Comparison of ENCODE assay signal across 12 cellular contexts in genomic region chr17:83073389-83074063, GRCh38. TPM values are rescaled to one million over a fixed set of nuclear protein-coding genes. Genes with fewer than 3 reads are reported as not detected.
A peak's percentile ranks its signal among the peaks of the same experiment; 100 is the strongest.
DNase-seq lines count a peak whose midpoint lies in the region; ATAC-seq, FAIRE-seq and TF ChIP-seq lines count a peak whose summit lies in the region.
"Had no signal": no experiment of that assay in that cellular context is flagged by ENCODE, and none has a peak within 500 bp of the region (broad histone marks: within the 10 kb centered on the region; RNA-seq: fewer than 3 reads in every experiment).

No MANE protein-coding gene starts in this region.

- H3K27me3 ChIP-seq in Peyer's patch: no peaks in the 10 kb centered on the region
- H3K27me3 ChIP-seq in pancreas: no peaks in the 10 kb centered on the region
- no peaks in the 10 kb centered on the region for H3K27me3 ChIP-seq in thyroid gland

- TF ChIP-seq CTCF in Peyer's patch (IDR thresholded peaks at IDR 0.05): peak in 2 of 6 experiments; percentile 33 to 55
- peak; percentile 11 for TF ChIP-seq CTCF in fibroblast of villous mesenchyme (IDR thresholded peaks at IDR 0.05; ENCODE audit: insufficient read depth, low read depth, low read length)
- no peak for TF ChIP-seq CTCF in pancreas (IDR thresholded peaks at IDR 0.05)
- TF ChIP-seq CTCF in thyroid gland (IDR thresholded peaks at IDR 0.05): no peak

- peak overlapping the region in 2 of 4 donors; percentile 17 to 23 for H3K4me3 ChIP-seq in Peyer's patch
- H3K4me3 ChIP-seq in fibroblast of villous mesenchyme (ENCODE audit: low read depth, low read length): no peak overlapping the region
- H3K4me3 ChIP-seq in pancreas: no peak overlapping the region
- H3K4me3 ChIP-seq in thyroid gland (replicated peaks in 1 of 3): no peak overlapping the region
- H3K4me3 ChIP-seq: tibial artery had no signal

- H3K27ac ChIP-seq in Peyer's patch (peak overlapping the region in 2 of 4 donors; percentile 18 to 55), pancreas (no peak overlapping the region), thyroid gland (no peak overlapping the region)
- H3K27ac ChIP-seq: tibial artery had no signal

- DNase-seq in H4 (ENCODE audit: low spot score) (peak; percentile 82), Peyer's patch (peak in 2 of 3 donors; percentile 90 to 92), fibroblast of villous mesenchyme (ENCODE audit: low read depth) (peak; percentile 55), pancreas (peak in 2 of 6 donors; percentile 44 to 66), ureter (ENCODE audit: low spot score) (no peak), NCI-H128 (lab: John Stamatoyannopoulos, UW; ENCODE audit: unreplicated experiment) (no peak), thyroid gland (no peak), HuH-7 (ENCODE audit: low spot score) (no peak)
- DNase-seq: activated CD8-positive, alpha-beta memory T cell treated with anti-CD3 and anti-CD28 coated beads, Interleukin-2, amount 50 U/mL, for 4 hours; Caco-2; NCI-H774; tibial artery had no signal

- H3K9me3 ChIP-seq in Peyer's patch (no peaks in the 10 kb centered on the region), pancreas (no peaks in the 10 kb centered on the region), thyroid gland (no peaks in the 10 kb centered on the region)
- H3K9me3 ChIP-seq: Caco-2, tibial artery had no signal

- ATAC-seq in pancreas: peak in 3 of 4 donors; percentile 11 to 55 (median 28)

- no peaks in the 10 kb centered on the region for H3K36me3 ChIP-seq in Peyer's patch
- H3K36me3 ChIP-seq in pancreas: no peaks in the 10 kb centered on the region
- H3K36me3 ChIP-seq in thyroid gland: no peaks in the 10 kb centered on the region
- H3K36me3 ChIP-seq: tibial artery had no signal

- no peak for FAIRE-seq in pancreas (lab: Jason Lieb, UNC)

- peaks cover 4 to 14% (median 6%) of the 10 kb centered on the region in 4 donors for H3K4me1 ChIP-seq in Peyer's patch
- H3K4me1 ChIP-seq in pancreas: no peaks in the 10 kb centered on the region
- H3K4me1 ChIP-seq in thyroid gland: peaks cover 11 to 38% of the 10 kb centered on the region in 2 donors

- 76 to 83% methylated on average over 24 to 32 of the region's 32 CpGs for WGBS in pancreas, 2 donors
- WGBS in thyroid gland, 2 donors: 85 to 92% methylated on average over 15 to 26 of the region's 32 CpGs

- TF ChIP-seq POLR2A in Peyer's patch (IDR thresholded peaks at IDR 0.05) (peak in 1 of 2 donors; percentile 15), thyroid gland (IDR thresholded peaks at IDR 0.05) (no peak)

- intact Hi-C loops in pancreas (cut with DNase I): no loop called here
- intact Hi-C loops in thyroid gland (cut with DNase I): no loop called here

RNA-seq across cellular contexts. Expression of gene METRNL, which starts 5.9 kb away (rescaled TPM):
- 36.6 and 47.8 TPM in 2 replicates for total RNA-seq in H4 (2014; rRNA removed; shearing (Covaris generic))
- 100 to 1,000 TPM in 3 of 4 donors, 10 to 100 TPM in 1; 73.4 to 170 (median 117) TPM for total RNA-seq in Peyer's patch
- 47.1 and 59.9 TPM in 2 replicates for total RNA-seq in fibroblast of villous mesenchyme
- 10 to 100 TPM; 11.1 to 28.3 (median 16.2) TPM for total RNA-seq in pancreas
- polyA plus RNA-seq in pancreas: 10 to 100 TPM; 18.9 to 20.8 TPM
- 74.4 TPM for total RNA-seq in ureter
- total RNA-seq in thyroid gland: 10 to 100 TPM; 57.5 to 89.7 (median 73.3) TPM

Comparison
In these comparisons a context has a peak if more than half of its experiments do, and no peak if none do; other contexts are left out.
1. DNase-seq: peak in H4 (single experiment), Peyer's patch (2 of 3) and fibroblast of villous mesenchyme (single experiment); none in ureter (single experiment), NCI-H128 (single experiment), thyroid gland (0 of 2) and HuH-7 (single experiment).